In genomic region chr17:28404461-28404811, GRCh38 we compare ENCODE assay signal across 15 cellular contexts. TPM values are rescaled to one million over a fixed set of nuclear protein-coding genes. Genes with fewer than 3 reads are reported as not detected.
DNase-seq lines count a peak whose midpoint lies in the region; ATAC-seq and TF ChIP-seq lines count a peak whose summit lies in the region.
"Had no signal": no experiment of that assay in that cellular context is flagged by ENCODE, and none has a peak within 500 bp of the region (broad histone marks: within the 10 kb centered on the region; RNA-seq: fewer than 3 reads in every experiment).

No MANE protein-coding gene starts in this region.

- no peaks in the 10 kb centered on the region for H3K36me3 Mint-ChIP-seq in activated naive CD8-positive, alpha-beta T cell
- H3K36me3 Mint-ChIP-seq in activated naive CD8-positive, alpha-beta T cell treated with anti-CD3 and anti-CD28 coated beads for 36 hours, result no peaks in the 10 kb centered on the region
- H3K36me3 Mint-ChIP-seq in brain, result peaks cover 13% of the 10 kb centered on the region

- no peaks in the 10 kb centered on the region for H3K27me3 ChIP-seq in thoracic aorta (replicated peaks; ENCODE audit: insufficient read depth)
- no peaks in the 10 kb centered on the region for H3K27me3 ChIP-seq in thyroid gland

- peaks cover 7% of the 10 kb centered on the region for H3K4me1 Mint-ChIP-seq in activated naive CD8-positive, alpha-beta T cell (ENCODE audit: low read depth)
- peaks cover 11% of the 10 kb centered on the region for H3K4me1 Mint-ChIP-seq in activated naive CD8-positive, alpha-beta T cell treated with anti-CD3 and anti-CD28 coated beads for 36 hours
- H3K4me1 Mint-ChIP-seq in brain, result peaks cover 46% of the 10 kb centered on the region

- DNase-seq in activated naive CD8-positive, alpha-beta T cell treated with anti-CD3 and anti-CD28 coated beads for 36 hours, result no peak
- DNase-seq in mesenteric fat pad (ENCODE audit: low spot score), result peak; percentile 60
- no peak for DNase-seq in thoracic aorta (ENCODE audit: low spot score)
- DNase-seq in thyroid gland, result no peak
- no peak for DNase-seq in AML-193 (lab: John Stamatoyannopoulos, UW)
- DNase-seq: activated CD4-positive, CD25-positive, alpha-beta regulatory T cell; activated naive CD4-positive, alpha-beta T cell; NCI-H1436 had no signal

- no peaks in the 10 kb centered on the region for H3K9me3 Mint-ChIP-seq in activated naive CD8-positive, alpha-beta T cell (ENCODE audit: low read depth)
- no peaks in the 10 kb centered on the region for H3K9me3 Mint-ChIP-seq in activated naive CD8-positive, alpha-beta T cell treated with anti-CD3 and anti-CD28 coated beads for 36 hours
- no peaks in the 10 kb centered on the region for H3K9me3 Mint-ChIP-seq in brain

- peaks cover 4% of the 10 kb centered on the region for H3K27me3 Mint-ChIP-seq in activated naive CD8-positive, alpha-beta T cell
- H3K27me3 Mint-ChIP-seq in activated naive CD8-positive, alpha-beta T cell treated with anti-CD3 and anti-CD28 coated beads for 36 hours, result no peaks in the 10 kb centered on the region
- peaks cover 7% of the 10 kb centered on the region for H3K27me3 Mint-ChIP-seq in brain

- H3K36me3 ChIP-seq in thoracic aorta (peaks cover 8% of the 10 kb centered on the region), thyroid gland (peaks cover 0 to 8% of the 10 kb centered on the region in 2 donors)
- H3K36me3 ChIP-seq: SJSA1 had no signal

- H3K4me3 ChIP-seq in thoracic aorta (peak overlapping the region; percentile 97), thyroid gland (replicated peaks in 1 of 3) (no peak overlapping the region)
- H3K4me3 ChIP-seq: SJSA1 had no signal

- 97 to 98% methylated on average over 4 to 5 of the region's 5 CpGs for WGBS in thyroid gland, 2 donors

- TF ChIP-seq CTCF in brain (conservative IDR thresholded peaks at IDR 0.05) (no peak), thoracic aorta (IDR thresholded peaks at IDR 0.05) (no peak), thyroid gland (IDR thresholded peaks at IDR 0.05) (no peak)

- peak overlapping the region; percentile 54 for H3K4me3 Mint-ChIP-seq in activated naive CD8-positive, alpha-beta T cell
- no peak overlapping the region for H3K4me3 Mint-ChIP-seq in activated naive CD8-positive, alpha-beta T cell treated with anti-CD3 and anti-CD28 coated beads for 36 hours
- peak overlapping the region; percentile 38 to 87 (median 86) for H3K4me3 Mint-ChIP-seq in brain

- H3K27ac ChIP-seq in thoracic aorta, result peak overlapping the region in 1 of 2 donors; percentile 54
- H3K27ac ChIP-seq in thyroid gland, result no peak overlapping the region
- H3K27ac ChIP-seq: SJSA1 had no signal

- ATAC-seq in thoracic aorta (ENCODE audit: insufficient number of reproducible peaks, low FRiP score, low read depth) (no peak), HG02870 (IDR thresholded peaks at IDR 0.05; ENCODE audit: unreplicated experiment) (no peak)

- peaks cover 8 to 24% of the 10 kb centered on the region in 2 donors for H3K4me1 ChIP-seq in thoracic aorta (ENCODE audit: control insufficient read depth in 1 of 2, low read depth in 2 of 2)
- H3K4me1 ChIP-seq in thyroid gland, result peaks cover 10 to 15% of the 10 kb centered on the region in 2 donors

- TF ChIP-seq POLR2A in thyroid gland (IDR thresholded peaks at IDR 0.05), result no peak

- no peaks in the 10 kb centered on the region for H3K9me3 ChIP-seq in thoracic aorta
- H3K9me3 ChIP-seq in thyroid gland, result no peaks in the 10 kb centered on the region
- H3K9me3 ChIP-seq: SJSA1 had no signal

- no peak overlapping the region for H3K27ac Mint-ChIP-seq in activated naive CD8-positive, alpha-beta T cell
- H3K27ac Mint-ChIP-seq in activated naive CD8-positive, alpha-beta T cell treated with anti-CD3 and anti-CD28 coated beads for 36 hours, result no peak overlapping the region
- H3K27ac Mint-ChIP-seq in brain, result peak overlapping the region in 4 of 5 experiments; percentile 56 to 94 (median 66)

- intact Hi-C loops in thyroid gland (cut with DNase I), result no loop called here

RNA-seq across cellular contexts. Expression of gene SLC46A1, which starts 1.6 kb away (rescaled TPM):
- total RNA-seq in activated naive CD8-positive, alpha-beta T cell treated with anti-CD3 and anti-CD28 coated beads for 36 hours, result 1 to 10 TPM; 5.2 to 6.1 TPM
- 11.5 TPM for polyA plus RNA-seq in brain (ENCODE audit: insufficient read depth, low read depth, low replicate concordance)
- total RNA-seq in mesenteric fat pad (13.0 TPM), thoracic aorta (10 to 100 TPM; 11.9 to 29.2 TPM), thyroid gland (10 to 100 TPM; 10.8 to 15.6 (median 13.4) TPM)

RNA-seq across cellular contexts. Expression of gene SARM1, which starts 32.9 kb away (rescaled TPM):
- 10 to 100 TPM; 25.7 to 29.0 TPM for total RNA-seq in activated naive CD8-positive, alpha-beta T cell treated with anti-CD3 and anti-CD28 coated beads for 36 hours
- polyA plus RNA-seq in brain (ENCODE audit: insufficient read depth, low read depth, low replicate concordance), result 55.8 TPM
- 10.7 TPM for total RNA-seq in mesenteric fat pad
- total RNA-seq in thoracic aorta, result 10 to 100 TPM; 19.5 to 24.1 TPM
- total RNA-seq in thyroid gland, result 10 to 100 TPM; 10.3 to 20.2 (median 16.3) TPM

RNA-seq across cellular contexts. Expression of gene VTN, which starts 34.3 kb away (rescaled TPM):
- under 1 TPM; 0.22 to 0.35 TPM for total RNA-seq in activated naive CD8-positive, alpha-beta T cell treated with anti-CD3 and anti-CD28 coated beads for 36 hours
- 0.56 TPM for polyA plus RNA-seq in brain (ENCODE audit: insufficient read depth, low read depth, low replicate concordance)
- total RNA-seq in mesenteric fat pad (2.1 TPM), thoracic aorta (1 to 10 TPM; 1.1 to 3.1 TPM), thyroid gland (under 1 TPM in 2 of 4 donors, not detected in 2; 0.33 to 0.39 TPM)
- polyA plus RNA-seq: keratinocyte had no signal

RNA-seq across cellular contexts. Expression of gene SEBOX, which starts 39.4 kb away (rescaled TPM):
- total RNA-seq in activated naive CD8-positive, alpha-beta T cell treated with anti-CD3 and anti-CD28 coated beads for 36 hours, result not detected
- polyA plus RNA-seq in brain (ENCODE audit: insufficient read depth, low read depth, low replicate concordance), result not detected
- not detected for total RNA-seq in mesenteric fat pad
- not detected for total RNA-seq in thoracic aorta
- total RNA-seq in thyroid gland, result not detected
- total RNA-seq: dermis microvascular lymphatic vessel endothelial cell, frontal cortex, SJSA1 had no signal
- polyA plus RNA-seq: keratinocyte had no signal

RNA-seq across cellular contexts. Expression of gene POLDIP2, which starts 47.1 kb away (rescaled TPM):
- total RNA-seq in activated naive CD8-positive, alpha-beta T cell treated with anti-CD3 and anti-CD28 coated beads for 36 hours, result 100 to 1,000 TPM; 125 to 126 TPM
- polyA plus RNA-seq in brain (ENCODE audit: insufficient read depth, low read depth, low replicate concordance), result 111 TPM
- total RNA-seq in mesenteric fat pad (79.3 TPM), thoracic aorta (10 to 100 TPM; 54.9 to 68.2 TPM), thyroid gland (100 to 1,000 TPM in 2 of 4 donors, 10 to 100 TPM in 2; 55.4 to 102 (median 91.7) TPM)

Comparison
In these comparisons a context has a peak if more than half of its experiments do, and no peak if none do; other contexts are left out.
1. H3K27ac Mint-ChIP-seq: peak in brain (4 of 5); none in activated naive CD8-positive, alpha-beta T cell (single experiment) and activated naive CD8-positive, alpha-beta T cell treated with anti-CD3 and anti-CD28 coated beads for 36 hours (single experiment).